In genomic region chr17:18159551-18160120, GRCh38 we compare ENCODE assay signal across 20 cellular contexts. TPM values are rescaled to one million over a fixed set of nuclear protein-coding genes. Genes with fewer than 3 reads are reported as not detected.
DNase-seq lines count a peak whose midpoint lies in the region; ATAC-seq lines count a peak whose summit lies in the region.
"Had no signal": no experiment of that assay in that cellular context is flagged by ENCODE, and none has a peak within 500 bp of the region (broad histone marks: within the 10 kb centered on the region; RNA-seq: fewer than 3 reads in every experiment).

No MANE protein-coding gene starts in this region.

- peaks cover 13% of the 10 kb centered on the region for H3K4me1 Mint-ChIP-seq in central memory CD8-positive, alpha-beta T cell
- H3K4me1 Mint-ChIP-seq in naive thymus-derived CD4-positive, alpha-beta T cell, result peaks cover 0 to 14% (median 10%) of the 10 kb centered on the region in 7 donors

- no peaks in the 10 kb centered on the region for H3K27me3 ChIP-seq in naive thymus-derived CD4-positive, alpha-beta T cell (ENCODE audit: control insufficient read depth in 2 of 2, insufficient read depth in 2 of 2, low read length in 2 of 2)
- H3K27me3 ChIP-seq: ovary, upper lobe of left lung had no signal

- H3K27ac Mint-ChIP-seq in central memory CD8-positive, alpha-beta T cell (ENCODE audit: low read depth), result peak overlapping the region; percentile 80
- H3K27ac Mint-ChIP-seq in naive thymus-derived CD4-positive, alpha-beta T cell, result peak overlapping the region in 6 of 9 donors; percentile 1 to 78 (median 48)

- ATAC-seq in central memory CD8-positive, alpha-beta T cell (replicated peaks; ENCODE audit: extremely low read depth, poor library complexity, severe bottlenecking), result no peak
- no peak for ATAC-seq in naive thymus-derived CD4-positive, alpha-beta T cell

- in situ Hi-C loops in ACHN (cut with HindIII; ENCODE audit: low pct_ligation_motif_present, low pct_unique_long_range_greater_than_20kb, low sequenced_read_pairs), result no loop called here

- H3K27ac ChIP-seq in naive thymus-derived CD4-positive, alpha-beta T cell (ENCODE audit: low read depth, low read length), result no peak overlapping the region
- H3K27ac ChIP-seq: ovary, upper lobe of left lung had no signal

- no peaks in the 10 kb centered on the region for H3K9me3 ChIP-seq in naive thymus-derived CD4-positive, alpha-beta T cell (ENCODE audit: control insufficient read depth in 2 of 3, low read length in 3 of 3)
- H3K9me3 ChIP-seq: ovary, upper lobe of left lung had no signal

- intact Hi-C loops in naive thymus-derived CD4-positive, alpha-beta T cell (cut with micrococcal nuclease), result loop anchor here in 1 of 2 donors (10.0 kb wide), 1 partner anchor 155 kb away; the partner anchor contains the start of genes SMCR8 and TOP3A

- DNase-seq in AG20443 (ENCODE audit: low spot score) (peak; percentile 44), HCEC 1CT (peak; percentile 18), NCI-H526 treated with DMSO at 0.1 percent for 48 hours (lab: John Stamatoyannopoulos, UW) (no peak), ACHN (no peak)
- DNase-seq in central memory CD8-positive, alpha-beta T cell (ENCODE audit: low spot score in 2 of 2), result no peak
- no peak for DNase-seq in naive thymus-derived CD4-positive, alpha-beta T cell
- DNase-seq in activated naive CD4-positive, alpha-beta T cell treated with anti-CD3 and anti-CD28 coated beads, Interleukin-2, amount 50 U/mL, for 16 hours, result no peak
- DNase-seq in stimulated activated CD4-positive, alpha-beta T cell treated with anti-CD3 and anti-CD28 coated beads, Interleukin-4, amount 100 ng/mL, for 1 hour, result no peak
- DNase-seq: activated CD4-positive, alpha-beta T cell treated with anti-CD3 and anti-CD28 coated beads, Interleukin-2, amount 50 U/mL, for 1 hour; activated T-cell treated with anti-CD3 and anti-CD28 coated beads, Interleukin-2, amount 50 U/mL, for 48 hours; aorta; head of caudate nucleus; islet precursor cell; NCI-H1436 treated with DMSO at 0.1 percent for 48 hours; NCI-H510A; ovary; SIG-M5; small intestine; stimulated activated naive CD4-positive, alpha-beta T cell; upper lobe of left lung had no signal

- no peak overlapping the region for H3K4me3 ChIP-seq in naive thymus-derived CD4-positive, alpha-beta T cell (ENCODE audit: low read length)
- H3K4me3 ChIP-seq: ovary had no signal

- CTCF ChIA-PET in naive thymus-derived CD4-positive, alpha-beta T cell (lab: Charles Lee), result no interaction called here

- peaks cover 4% of the 10 kb centered on the region for H3K36me3 Mint-ChIP-seq in central memory CD8-positive, alpha-beta T cell (ENCODE audit: insufficient read depth)
- H3K36me3 Mint-ChIP-seq in naive thymus-derived CD4-positive, alpha-beta T cell, result no peaks in the 10 kb centered on the region

- peak overlapping the region; percentile 74 for H3K4me3 Mint-ChIP-seq in central memory CD8-positive, alpha-beta T cell
- peak overlapping the region in 7 of 10 donors; percentile 66 to 89 (median 69) for H3K4me3 Mint-ChIP-seq in naive thymus-derived CD4-positive, alpha-beta T cell

- no peaks in the 10 kb centered on the region for H3K27me3 Mint-ChIP-seq in central memory CD8-positive, alpha-beta T cell
- H3K27me3 Mint-ChIP-seq in naive thymus-derived CD4-positive, alpha-beta T cell, result no peaks in the 10 kb centered on the region

- H3K4me1 ChIP-seq in naive thymus-derived CD4-positive, alpha-beta T cell (ENCODE audit: control insufficient read depth in 2 of 2, insufficient read depth in 2 of 2, low read length in 2 of 2), result peaks cover 6 to 7% of the 10 kb centered on the region in 2 donors

- POLR2A ChIA-PET in naive thymus-derived CD4-positive, alpha-beta T cell (lab: Charles Lee), result interaction anchor here (0.7 kb wide), 1 partner anchor 23 kb away, joined by 3 read pairs; no protein-coding TSS in a partner anchor

- no peaks in the 10 kb centered on the region for H3K36me3 ChIP-seq in naive thymus-derived CD4-positive, alpha-beta T cell (ENCODE audit: control insufficient read depth in 2 of 3, insufficient read depth in 3 of 3, low read length in 3 of 3)
- H3K36me3 ChIP-seq: ovary, upper lobe of left lung had no signal

- H3K9me3 Mint-ChIP-seq in central memory CD8-positive, alpha-beta T cell, result no peaks in the 10 kb centered on the region
- H3K9me3 Mint-ChIP-seq in naive thymus-derived CD4-positive, alpha-beta T cell, result no peaks in the 10 kb centered on the region

RNA-seq across cellular contexts. Expression of gene ALKBH5, which starts 24.0 kb away (rescaled TPM):
- total RNA-seq in naive thymus-derived CD4-positive, alpha-beta T cell, result 100 to 1,000 TPM in 3 of 5 experiments, 10 to 100 TPM in 2; 97.4 to 135 (median 108) TPM
- 100 to 1,000 TPM; 121 to 154 TPM for polyA plus RNA-seq in naive thymus-derived CD4-positive, alpha-beta T cell

RNA-seq across cellular contexts. Expression of gene MYO15A, which starts 51.1 kb away (rescaled TPM):
- total RNA-seq in naive thymus-derived CD4-positive, alpha-beta T cell, result 1 to 10 TPM in 3 of 5 experiments, under 1 TPM in 2; 0.53 to 2.0 (median 1.2) TPM
- under 1 TPM; 0.41 to 0.43 TPM for polyA plus RNA-seq in naive thymus-derived CD4-positive, alpha-beta T cell

Comparison
In these comparisons a context has a peak if more than half of its experiments do, and no peak if none do; other contexts are left out.
1. DNase-seq: peak in AG20443 (single experiment) and HCEC 1CT (single experiment); none in central memory CD8-positive, alpha-beta T cell (0 of 2), naive thymus-derived CD4-positive, alpha-beta T cell (0 of 9), NCI-H526 treated with DMSO at 0.1 percent for 48 hours (single experiment), activated naive CD4-positive, alpha-beta T cell treated with anti-CD3 and anti-CD28 coated beads, Interleukin-2, amount 50 U/mL, for 16 hours (single experiment), stimulated activated CD4-positive, alpha-beta T cell treated with anti-CD3 and anti-CD28 coated beads, Interleukin-4, amount 100 ng/mL, for 1 hour (single experiment) and ACHN (single experiment).